8 cellular contexts compared by ENCODE assay signal in genomic region chr4:99885063-99885664, GRCh38. TPM values are rescaled to one million over a fixed set of nuclear protein-coding genes. Genes with fewer than 3 reads are reported as not detected.
DNase-seq lines count a peak whose midpoint lies in the region; ATAC-seq and TF ChIP-seq lines count a peak whose summit lies in the region.

No MANE protein-coding gene starts in this region.

- H3K9me3 Mint-ChIP-seq in activated naive CD4-positive, alpha-beta T cell treated with anti-CD3 and anti-CD28 coated beads, Interleukin-2, amount 10 ng/mL, durations not matched to agents 7 days and 5 days = no peaks in the 10 kb centered on the region

- 92% methylated on average over 2 of the region's 2 CpGs for WGBS in smooth muscle cell (ENCODE audit: low lambda C conversion rate)

- CTCF ChIA-PET in activated naive CD4-positive, alpha-beta T cell treated with anti-CD3 and anti-CD28 coated beads, Interleukin-2, amount 10 ng/mL, durations not matched to agents 7 days and 5 days (lab: Charles Lee) = interaction anchor here (0.6 to 4.3 kb wide), 20 partner anchors 14 to 1245 kb away, joined by 3 to 90 read pairs (median 4); partner anchors contain the start of genes DAPP1 and TRMT10A

- no peak overlapping the region for H3K27ac Mint-ChIP-seq in activated naive CD4-positive, alpha-beta T cell treated with anti-CD3 and anti-CD28 coated beads, Interleukin-2, amount 10 ng/mL, durations not matched to agents 7 days and 5 days

- H3F3A ChIP-seq in smooth muscle cell (ENCODE audit: low read depth) = peaks cover 4% of the 10 kb centered on the region

- peak; percentile 64 for ATAC-seq in HG03175 (IDR thresholded peaks at IDR 0.05; ENCODE audit: unreplicated experiment)
- ATAC-seq in RWPE2 (ENCODE audit: low read depth) = no peak
- ATAC-seq in GM19397 (IDR thresholded peaks at IDR 0.05; ENCODE audit: unreplicated experiment) = no peak

- TF ChIP-seq CTCF in RWPE2 (IDR thresholded peaks at IDR 0.05; ENCODE audit: poor library complexity, severe bottlenecking) (peak; percentile 83), smooth muscle cell (IDR thresholded peaks at IDR 0.05; ENCODE audit: borderline replicate concordance, insufficient read depth, poor library complexity, severe bottlenecking) (peak; percentile 52)

- H3K4me2 ChIP-seq in smooth muscle cell = no peak overlapping the region

- H3K4me3 Mint-ChIP-seq in activated naive CD4-positive, alpha-beta T cell treated with anti-CD3 and anti-CD28 coated beads, Interleukin-2, amount 10 ng/mL, durations not matched to agents 7 days and 5 days = no peak overlapping the region

- no peaks in the 10 kb centered on the region for H3K27me3 ChIP-seq in RWPE2 (ENCODE audit: insufficient read depth, poor library complexity, severe bottlenecking)
- no peaks in the 10 kb centered on the region for H3K27me3 ChIP-seq in smooth muscle cell (ENCODE audit: low read depth)

- no peaks in the 10 kb centered on the region for H3K27me3 Mint-ChIP-seq in activated naive CD4-positive, alpha-beta T cell treated with anti-CD3 and anti-CD28 coated beads, Interleukin-2, amount 10 ng/mL, durations not matched to agents 7 days and 5 days

- no peak overlapping the region for H3K4me3 ChIP-seq in RWPE2 (ENCODE audit: severe bottlenecking)
- no peak overlapping the region for H3K4me3 ChIP-seq in smooth muscle cell

- H3K9ac ChIP-seq in smooth muscle cell (ENCODE audit: low read depth) = no peak overlapping the region

- H3K4me1 Mint-ChIP-seq in activated naive CD4-positive, alpha-beta T cell treated with anti-CD3 and anti-CD28 coated beads, Interleukin-2, amount 10 ng/mL, durations not matched to agents 7 days and 5 days = peaks cover 11% of the 10 kb centered on the region

- H4K20me1 ChIP-seq in smooth muscle cell (ENCODE audit: low read depth) = peaks cover 15% of the 10 kb centered on the region

- H3K36me3 ChIP-seq in RWPE2 (ENCODE audit: low read depth) = peaks cover 88% of the 10 kb centered on the region
- H3K36me3 ChIP-seq in smooth muscle cell (ENCODE audit: low read depth) = peaks cover 24% of the 10 kb centered on the region

- peaks cover 27% of the 10 kb centered on the region for H3K79me2 ChIP-seq in smooth muscle cell (ENCODE audit: low read depth)

- no peak overlapping the region for H2AFZ ChIP-seq in smooth muscle cell (ENCODE audit: low read depth)

- DNase-seq in activated naive CD4-positive, alpha-beta T cell treated with anti-CD3 and anti-CD28 coated beads, Interleukin-2, amount 10 ng/mL, durations not matched to agents 7 days and 5 days = peak; percentile 54
- no peak for DNase-seq in activated naive CD4-positive, alpha-beta T cell (lab: John Stamatoyannopoulos, UW)
- no peak for DNase-seq in RWPE2 (ENCODE audit: low spot score)
- DNase-seq in fibroblast of gingiva (ENCODE audit: low read depth) = peak; percentile 36
- DNase-seq in smooth muscle cell (lab: John Stamatoyannopoulos, UW; ENCODE audit: unreplicated experiment) = no peak
- DNase-seq in T-helper 9 cell = no peak

- no peak overlapping the region for H3K27ac ChIP-seq in RWPE2 (ENCODE audit: poor library complexity, severe bottlenecking)
- no peak overlapping the region for H3K27ac ChIP-seq in smooth muscle cell (ENCODE audit: low read depth)

- H3K4me1 ChIP-seq in RWPE2 (ENCODE audit: insufficient read depth, poor library complexity, severe bottlenecking) (no peaks in the 10 kb centered on the region), smooth muscle cell (ENCODE audit: low read depth) (no peaks in the 10 kb centered on the region)

- H3K9me3 ChIP-seq in RWPE2 (ENCODE audit: severe bottlenecking) (no peaks in the 10 kb centered on the region), smooth muscle cell (replicated peaks; ENCODE audit: low read depth) (no peaks in the 10 kb centered on the region)

- H3K36me3 Mint-ChIP-seq in activated naive CD4-positive, alpha-beta T cell treated with anti-CD3 and anti-CD28 coated beads, Interleukin-2, amount 10 ng/mL, durations not matched to agents 7 days and 5 days = peaks cover 20% of the 10 kb centered on the region

RNA-seq across cellular contexts. Expression of gene LAMTOR3, which starts 9.1 kb away (rescaled TPM):
- total RNA-seq in smooth muscle cell = 95.2 and 112 TPM in 2 replicates
- 58.3 and 68.9 TPM in 2 replicates for polyA plus RNA-seq in smooth muscle cell

Comparison
In these comparisons a context has a peak if more than half of its experiments do, and no peak if none do; other contexts are left out.
1. DNase-seq: peak in activated naive CD4-positive, alpha-beta T cell treated with anti-CD3 and anti-CD28 coated beads, Interleukin-2, amount 10 ng/mL, durations not matched to agents 7 days and 5 days (single experiment) and fibroblast of gingiva (single experiment); none in activated naive CD4-positive, alpha-beta T cell (0 of 4), RWPE2 (single experiment), smooth muscle cell (single experiment) and T-helper 9 cell (single experiment).